ENCODE assay signal across 9 cellular contexts in genomic region chr1:39781349-39781715, GRCh38. TPM values are rescaled to one million over a fixed set of nuclear protein-coding genes. Genes with fewer than 3 reads are reported as not detected.
"Had no signal": no experiment of that assay in that cellular context is flagged by ENCODE, and none has a peak within 500 bp of the region (broad histone marks: within the 10 kb centered on the region; RNA-seq: fewer than 3 reads in every experiment).

No MANE protein-coding gene starts in this region.

- H3K27ac ChIP-seq: HL-60, KMS-11 had no signal

- ATAC-seq: HepG2 had no signal

- H3K9me3 Mint-ChIP-seq: IgD-negative memory B cell had no signal

- H3K9ac ChIP-seq: KMS-11 had no signal

- H3K4me2 ChIP-seq: KMS-11 had no signal

- DNase-seq: IMR-90, KBM-7, KG1 had no signal

- FAIRE-seq: HepG2, HTR-8/SVneo had no signal

RNA-seq across cellular contexts. Expression of gene BMP8B, which starts 7.3 kb away (rescaled TPM):
- total RNA-seq: HT1080, IMR-90 had no signal
- polyA plus RNA-seq: IMR-90 had no signal

RNA-seq across cellular contexts. Expression of gene OXCT2, which starts 10.2 kb away (rescaled TPM):
- total RNA-seq: HT1080 had no signal
